In the genomic region with DNA sequence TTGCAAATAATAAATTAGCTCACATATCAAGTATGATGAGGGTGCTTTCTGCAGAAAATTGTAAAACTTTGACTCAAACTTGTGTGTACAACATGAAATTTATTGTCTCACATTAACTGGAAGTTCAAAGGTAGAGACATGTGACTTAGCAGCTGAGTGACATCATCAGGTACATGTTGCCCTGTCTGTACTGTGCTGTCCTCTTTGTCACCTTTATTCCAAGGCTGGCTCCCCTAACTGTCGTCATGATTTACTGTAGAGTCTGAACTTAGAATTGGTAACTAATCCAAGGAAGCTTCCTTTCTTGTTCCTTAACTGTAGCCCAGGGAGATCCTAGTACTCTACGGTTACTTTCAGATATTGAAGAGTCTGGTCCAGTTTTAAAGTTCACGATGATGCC, we compare ENCODE assay signal across 2 cellular contexts.
TF ChIP-seq lines count a peak whose summit lies in the region.

No MANE protein-coding gene starts in this region.

TF ChIP-seq in GM23338, 12 proteins besides CTCF, POLR2A, EP300 and RAD21 (continued from another document):
- no peak for TF ChIP-seq JUNB (IDR thresholded peaks at IDR 0.05; ENCODE audit: unreplicated experiment)
- TF ChIP-seq, protein P1, sequence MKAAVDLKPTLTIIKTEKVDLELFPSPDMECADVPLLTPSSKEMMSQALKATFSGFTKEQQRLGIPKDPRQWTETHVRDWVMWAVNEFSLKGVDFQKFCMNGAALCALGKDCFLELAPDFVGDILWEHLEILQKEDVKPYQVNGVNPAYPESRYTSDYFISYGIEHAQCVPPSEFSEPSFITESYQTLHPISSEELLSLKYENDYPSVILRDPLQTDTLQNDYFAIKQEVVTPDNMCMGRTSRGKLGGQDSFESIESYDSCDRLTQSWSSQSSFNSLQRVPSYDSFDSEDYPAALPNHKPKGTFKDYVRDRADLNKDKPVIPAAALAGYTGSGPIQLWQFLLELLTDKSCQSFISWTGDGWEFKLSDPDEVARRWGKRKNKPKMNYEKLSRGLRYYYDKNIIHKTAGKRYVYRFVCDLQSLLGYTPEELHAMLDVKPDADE (IDR thresholded peaks at IDR 0.05): no peak
- no peak for TF ChIP-seq NANOG (IDR thresholded peaks at IDR 0.05; ENCODE audit: borderline replicate concordance)
- no peak for TF ChIP-seq POLR2AphosphoS5 (IDR thresholded peaks at IDR 0.05; ENCODE audit: low read depth)
- TF ChIP-seq, protein P2, sequence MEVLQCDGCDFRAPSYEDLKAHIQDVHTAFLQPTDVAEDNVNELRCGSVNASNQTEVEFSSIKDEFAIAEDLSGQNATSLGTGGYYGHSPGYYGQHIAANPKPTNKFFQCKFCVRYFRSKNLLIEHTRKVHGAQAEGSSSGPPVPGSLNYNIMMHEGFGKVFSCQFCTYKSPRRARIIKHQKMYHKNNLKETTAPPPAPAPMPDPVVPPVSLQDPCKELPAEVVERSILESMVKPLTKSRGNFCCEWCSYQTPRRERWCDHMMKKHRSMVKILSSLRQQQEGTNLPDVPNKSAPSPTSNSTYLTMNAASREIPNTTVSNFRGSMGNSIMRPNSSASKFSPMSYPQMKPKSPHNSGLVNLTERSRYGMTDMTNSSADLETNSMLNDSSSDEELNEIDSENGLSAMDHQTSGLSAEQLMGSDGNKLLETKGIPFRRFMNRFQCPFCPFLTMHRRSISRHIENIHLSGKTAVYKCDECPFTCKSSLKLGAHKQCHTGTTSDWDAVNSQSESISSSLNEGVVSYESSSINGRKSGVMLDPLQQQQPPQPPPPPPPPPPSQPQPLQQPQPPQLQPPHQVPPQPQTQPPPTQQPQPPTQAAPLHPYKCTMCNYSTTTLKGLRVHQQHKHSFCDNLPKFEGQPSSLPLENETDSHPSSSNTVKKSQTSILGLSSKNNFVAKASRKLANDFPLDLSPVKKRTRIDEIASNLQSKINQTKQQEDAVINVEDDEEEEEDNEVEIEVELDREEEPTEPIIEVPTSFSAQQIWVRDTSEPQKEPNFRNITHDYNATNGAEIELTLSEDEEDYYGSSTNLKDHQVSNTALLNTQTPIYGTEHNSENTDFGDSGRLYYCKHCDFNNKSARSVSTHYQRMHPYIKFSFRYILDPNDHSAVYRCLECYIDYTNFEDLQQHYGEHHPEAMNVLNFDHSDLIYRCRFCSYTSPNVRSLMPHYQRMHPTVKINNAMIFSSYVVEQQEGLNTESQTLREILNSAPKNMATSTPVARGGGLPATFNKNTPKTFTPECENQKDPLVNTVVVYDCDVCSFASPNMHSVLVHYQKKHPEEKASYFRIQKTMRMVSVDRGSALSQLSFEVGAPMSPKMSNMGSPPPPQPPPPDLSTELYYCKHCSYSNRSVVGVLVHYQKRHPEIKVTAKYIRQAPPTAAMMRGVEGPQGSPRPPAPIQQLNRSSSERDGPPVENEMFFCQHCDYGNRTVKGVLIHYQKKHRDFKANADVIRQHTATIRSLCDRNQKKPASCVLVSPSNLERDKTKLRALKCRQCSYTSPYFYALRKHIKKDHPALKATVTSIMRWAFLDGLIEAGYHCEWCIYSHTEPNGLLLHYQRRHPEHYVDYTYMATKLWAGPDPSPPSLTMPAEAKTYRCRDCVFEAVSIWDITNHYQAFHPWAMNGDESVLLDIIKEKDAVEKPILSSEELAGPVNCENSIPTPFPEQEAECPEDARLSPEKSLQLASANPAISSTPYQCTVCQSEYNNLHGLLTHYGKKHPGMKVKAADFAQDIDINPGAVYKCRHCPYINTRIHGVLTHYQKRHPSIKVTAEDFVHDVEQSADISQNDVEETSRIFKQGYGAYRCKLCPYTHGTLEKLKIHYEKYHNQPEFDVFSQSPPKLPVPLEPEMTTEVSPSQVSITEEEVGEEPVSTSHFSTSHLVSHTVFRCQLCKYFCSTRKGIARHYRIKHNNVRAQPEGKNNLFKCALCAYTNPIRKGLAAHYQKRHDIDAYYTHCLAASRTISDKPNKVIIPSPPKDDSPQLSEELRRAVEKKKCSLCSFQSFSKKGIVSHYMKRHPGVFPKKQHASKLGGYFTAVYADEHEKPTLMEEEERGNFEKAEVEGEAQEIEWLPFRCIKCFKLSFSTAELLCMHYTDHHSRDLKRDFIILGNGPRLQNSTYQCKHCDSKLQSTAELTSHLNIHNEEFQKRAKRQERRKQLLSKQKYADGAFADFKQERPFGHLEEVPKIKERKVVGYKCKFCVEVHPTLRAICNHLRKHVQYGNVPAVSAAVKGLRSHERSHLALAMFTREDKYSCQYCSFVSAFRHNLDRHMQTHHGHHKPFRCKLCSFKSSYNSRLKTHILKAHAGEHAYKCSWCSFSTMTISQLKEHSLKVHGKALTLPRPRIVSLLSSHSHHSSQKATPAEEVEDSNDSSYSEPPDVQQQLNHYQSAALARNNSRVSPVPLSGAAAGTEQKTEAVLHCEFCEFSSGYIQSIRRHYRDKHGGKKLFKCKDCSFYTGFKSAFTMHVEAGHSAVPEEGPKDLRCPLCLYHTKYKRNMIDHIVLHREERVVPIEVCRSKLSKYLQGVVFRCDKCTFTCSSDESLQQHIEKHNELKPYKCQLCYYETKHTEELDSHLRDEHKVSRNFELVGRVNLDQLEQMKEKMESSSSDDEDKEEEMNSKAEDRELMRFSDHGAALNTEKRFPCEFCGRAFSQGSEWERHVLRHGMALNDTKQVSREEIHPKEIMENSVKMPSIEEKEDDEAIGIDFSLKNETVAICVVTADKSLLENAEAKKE (CRISPR knock-in tag; IDR thresholded peaks at IDR 0.05): no peak
- TF ChIP-seq CREB1 (CRISPR knock-in tag; IDR thresholded peaks at IDR 0.05; ENCODE audit: low read depth): no peak
- TF ChIP-seq, protein P3, sequence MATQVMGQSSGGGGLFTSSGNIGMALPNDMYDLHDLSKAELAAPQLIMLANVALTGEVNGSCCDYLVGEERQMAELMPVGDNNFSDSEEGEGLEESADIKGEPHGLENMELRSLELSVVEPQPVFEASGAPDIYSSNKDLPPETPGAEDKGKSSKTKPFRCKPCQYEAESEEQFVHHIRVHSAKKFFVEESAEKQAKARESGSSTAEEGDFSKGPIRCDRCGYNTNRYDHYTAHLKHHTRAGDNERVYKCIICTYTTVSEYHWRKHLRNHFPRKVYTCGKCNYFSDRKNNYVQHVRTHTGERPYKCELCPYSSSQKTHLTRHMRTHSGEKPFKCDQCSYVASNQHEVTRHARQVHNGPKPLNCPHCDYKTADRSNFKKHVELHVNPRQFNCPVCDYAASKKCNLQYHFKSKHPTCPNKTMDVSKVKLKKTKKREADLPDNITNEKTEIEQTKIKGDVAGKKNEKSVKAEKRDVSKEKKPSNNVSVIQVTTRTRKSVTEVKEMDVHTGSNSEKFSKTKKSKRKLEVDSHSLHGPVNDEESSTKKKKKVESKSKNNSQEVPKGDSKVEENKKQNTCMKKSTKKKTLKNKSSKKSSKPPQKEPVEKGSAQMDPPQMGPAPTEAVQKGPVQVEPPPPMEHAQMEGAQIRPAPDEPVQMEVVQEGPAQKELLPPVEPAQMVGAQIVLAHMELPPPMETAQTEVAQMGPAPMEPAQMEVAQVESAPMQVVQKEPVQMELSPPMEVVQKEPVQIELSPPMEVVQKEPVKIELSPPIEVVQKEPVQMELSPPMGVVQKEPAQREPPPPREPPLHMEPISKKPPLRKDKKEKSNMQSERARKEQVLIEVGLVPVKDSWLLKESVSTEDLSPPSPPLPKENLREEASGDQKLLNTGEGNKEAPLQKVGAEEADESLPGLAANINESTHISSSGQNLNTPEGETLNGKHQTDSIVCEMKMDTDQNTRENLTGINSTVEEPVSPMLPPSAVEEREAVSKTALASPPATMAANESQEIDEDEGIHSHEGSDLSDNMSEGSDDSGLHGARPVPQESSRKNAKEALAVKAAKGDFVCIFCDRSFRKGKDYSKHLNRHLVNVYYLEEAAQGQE (IDR thresholded peaks at IDR 0.05; ENCODE audit: unreplicated experiment): no peak
- no peak for TF ChIP-seq EZH2 (IDR thresholded peaks at IDR 0.05; ENCODE audit: low read depth, unreplicated experiment)
- no peak for TF ChIP-seq STAT1 (IDR thresholded peaks at IDR 0.05; ENCODE audit: unreplicated experiment)
- TF ChIP-seq EZH2phosphoT487 (IDR thresholded peaks at IDR 0.05; ENCODE audit: unreplicated experiment): no peak

TF ChIP-seq in GM12878, 131 proteins besides CTCF, POLR2A, EP300 and RAD21 (continued from another document):
- TF ChIP-seq, protein P4, sequence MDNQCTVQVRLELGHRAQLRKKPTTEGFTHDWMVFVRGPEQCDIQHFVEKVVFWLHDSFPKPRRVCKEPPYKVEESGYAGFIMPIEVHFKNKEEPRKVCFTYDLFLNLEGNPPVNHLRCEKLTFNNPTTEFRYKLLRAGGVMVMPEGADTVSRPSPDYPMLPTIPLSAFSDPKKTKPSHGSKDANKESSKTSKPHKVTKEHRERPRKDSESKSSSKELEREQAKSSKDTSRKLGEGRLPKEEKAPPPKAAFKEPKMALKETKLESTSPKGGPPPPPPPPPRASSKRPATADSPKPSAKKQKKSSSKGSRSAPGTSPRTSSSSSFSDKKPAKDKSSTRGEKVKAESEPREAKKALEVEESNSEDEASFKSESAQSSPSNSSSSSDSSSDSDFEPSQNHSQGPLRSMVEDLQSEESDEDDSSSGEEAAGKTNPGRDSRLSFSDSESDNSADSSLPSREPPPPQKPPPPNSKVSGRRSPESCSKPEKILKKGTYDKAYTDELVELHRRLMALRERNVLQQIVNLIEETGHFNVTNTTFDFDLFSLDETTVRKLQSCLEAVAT (IDR thresholded peaks at IDR 0.05): no peak
- TF ChIP-seq CREM (IDR thresholded peaks at IDR 0.05; ENCODE audit: low read depth): no peak
- no peak for TF ChIP-seq KAT2A (conservative IDR thresholded peaks at IDR 0.05; ENCODE audit: control insufficient read depth, low read depth, low read length)
- TF ChIP-seq PAX5 (IDR thresholded peaks at IDR 0.05; ENCODE audit: borderline replicate concordance, low read depth, low read length): no peak
- TF ChIP-seq ZNF384 (IDR thresholded peaks at IDR 0.05; ENCODE audit: borderline replicate concordance, low read depth, low read length): no peak
- TF ChIP-seq, protein P5, sequence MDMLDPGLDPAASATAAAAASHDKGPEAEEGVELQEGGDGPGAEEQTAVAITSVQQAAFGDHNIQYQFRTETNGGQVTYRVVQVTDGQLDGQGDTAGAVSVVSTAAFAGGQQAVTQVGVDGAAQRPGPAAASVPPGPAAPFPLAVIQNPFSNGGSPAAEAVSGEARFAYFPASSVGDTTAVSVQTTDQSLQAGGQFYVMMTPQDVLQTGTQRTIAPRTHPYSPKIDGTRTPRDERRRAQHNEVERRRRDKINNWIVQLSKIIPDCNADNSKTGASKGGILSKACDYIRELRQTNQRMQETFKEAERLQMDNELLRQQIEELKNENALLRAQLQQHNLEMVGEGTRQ (IDR thresholded peaks at IDR 0.05; ENCODE audit: borderline replicate concordance, low read depth, low read length): no peak
- TF ChIP-seq SIX5 (IDR thresholded peaks at IDR 0.05; ENCODE audit: low read depth, low read length, severe bottlenecking): no peak
- TF ChIP-seq POLR2AphosphoS5 (IDR thresholded peaks at IDR 0.05; ENCODE audit: low read length): no peak
- no peak for TF ChIP-seq YBX1 (IDR thresholded peaks at IDR 0.05)
- no peak for TF ChIP-seq HCFC1 (IDR thresholded peaks at IDR 0.05; ENCODE audit: low read length)
- TF ChIP-seq, protein P6, sequence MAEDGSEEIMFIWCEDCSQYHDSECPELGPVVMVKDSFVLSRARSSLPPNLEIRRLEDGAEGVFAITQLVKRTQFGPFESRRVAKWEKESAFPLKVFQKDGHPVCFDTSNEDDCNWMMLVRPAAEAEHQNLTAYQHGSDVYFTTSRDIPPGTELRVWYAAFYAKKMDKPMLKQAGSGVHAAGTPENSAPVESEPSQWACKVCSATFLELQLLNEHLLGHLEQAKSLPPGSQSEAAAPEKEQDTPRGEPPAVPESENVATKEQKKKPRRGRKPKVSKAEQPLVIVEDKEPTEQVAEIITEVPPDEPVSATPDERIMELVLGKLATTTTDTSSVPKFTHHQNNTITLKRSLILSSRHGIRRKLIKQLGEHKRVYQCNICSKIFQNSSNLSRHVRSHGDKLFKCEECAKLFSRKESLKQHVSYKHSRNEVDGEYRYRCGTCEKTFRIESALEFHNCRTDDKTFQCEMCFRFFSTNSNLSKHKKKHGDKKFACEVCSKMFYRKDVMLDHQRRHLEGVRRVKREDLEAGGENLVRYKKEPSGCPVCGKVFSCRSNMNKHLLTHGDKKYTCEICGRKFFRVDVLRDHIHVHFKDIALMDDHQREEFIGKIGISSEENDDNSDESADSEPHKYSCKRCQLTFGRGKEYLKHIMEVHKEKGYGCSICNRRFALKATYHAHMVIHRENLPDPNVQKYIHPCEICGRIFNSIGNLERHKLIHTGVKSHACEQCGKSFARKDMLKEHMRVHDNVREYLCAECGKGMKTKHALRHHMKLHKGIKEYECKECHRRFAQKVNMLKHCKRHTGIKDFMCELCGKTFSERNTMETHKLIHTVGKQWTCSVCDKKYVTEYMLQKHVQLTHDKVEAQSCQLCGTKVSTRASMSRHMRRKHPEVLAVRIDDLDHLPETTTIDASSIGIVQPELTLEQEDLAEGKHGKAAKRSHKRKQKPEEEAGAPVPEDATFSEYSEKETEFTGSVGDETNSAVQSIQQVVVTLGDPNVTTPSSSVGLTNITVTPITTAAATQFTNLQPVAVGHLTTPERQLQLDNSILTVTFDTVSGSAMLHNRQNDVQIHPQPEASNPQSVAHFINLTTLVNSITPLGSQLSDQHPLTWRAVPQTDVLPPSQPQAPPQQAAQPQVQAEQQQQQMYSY (CRISPR knock-in tag; IDR thresholded peaks at IDR 0.05): no peak
- TF ChIP-seq NBN (IDR thresholded peaks at IDR 0.05): no peak
- TF ChIP-seq RFX5 (IDR thresholded peaks at IDR 0.05; ENCODE audit: low read depth, low read length): no peak
- TF ChIP-seq POLR2AphosphoS2 (IDR thresholded peaks at IDR 0.05; ENCODE audit: low read depth, low read length): no peak
- no peak for TF ChIP-seq ATF7 (IDR thresholded peaks at IDR 0.05; ENCODE audit: low read depth)
- no peak for TF ChIP-seq SIN3A (IDR thresholded peaks at IDR 0.05; ENCODE audit: low read depth, low read length)
- TF ChIP-seq ASH2L (IDR thresholded peaks at IDR 0.05; ENCODE audit: borderline replicate concordance, low read depth): no peak
- TF ChIP-seq CREB1 (IDR thresholded peaks at IDR 0.05; ENCODE audit: low read depth): no peak
